8 cellular contexts compared by ENCODE assay signal in the genomic region with DNA sequence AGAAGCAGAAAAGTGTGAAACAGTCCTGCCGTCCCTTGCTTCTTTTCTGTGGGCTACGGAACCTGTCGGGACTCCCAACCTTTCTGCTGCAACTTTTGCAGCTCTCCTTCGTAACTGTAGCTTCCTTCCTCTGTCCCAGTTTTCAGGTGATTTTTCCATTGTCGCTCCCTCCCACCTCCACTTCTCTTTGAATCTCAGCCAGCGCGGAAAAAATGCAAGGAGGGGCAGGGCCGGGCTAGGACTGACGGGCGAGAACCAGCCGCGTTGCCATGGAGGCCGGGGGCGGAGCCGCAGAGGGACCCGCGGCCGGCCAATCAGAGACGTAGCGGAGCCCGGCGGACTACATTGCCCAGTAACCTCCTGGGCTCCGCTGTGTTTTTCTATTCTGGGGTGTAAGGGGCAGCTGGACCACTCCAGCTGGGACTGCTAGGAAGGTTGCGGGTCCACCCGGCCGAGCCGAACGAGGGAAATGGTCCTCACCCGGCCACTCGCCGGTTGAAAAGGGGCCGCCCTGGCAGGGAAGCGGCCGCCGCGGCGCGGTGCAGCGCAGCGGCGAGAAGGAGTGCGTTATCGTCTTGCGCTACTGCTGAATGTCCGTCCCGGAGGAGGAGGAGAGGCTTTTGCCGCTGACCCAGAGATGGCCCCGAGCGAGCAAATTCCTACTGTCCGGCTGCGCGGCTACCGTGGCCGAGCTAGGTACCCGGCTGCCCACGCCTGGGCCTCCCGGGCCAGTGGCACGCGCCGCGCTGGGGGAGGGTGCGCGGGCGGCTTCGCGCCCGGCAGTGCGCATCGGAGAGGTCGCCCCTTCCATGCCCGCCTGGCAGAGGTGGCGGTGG. TPM values are rescaled to one million over a fixed set of nuclear protein-coding genes. Genes with fewer than 3 reads are reported as not detected.
DNase-seq lines count a peak whose midpoint lies in the region; ATAC-seq and TF ChIP-seq lines count a peak whose summit lies in the region.

Gene CYP39A1 (minus strand): TSS at position 216 of the 836 bp plus-strand sequence. CDS start 236 bp downstream, outside the sequence.
Gene SLC25A27 (plus strand): TSS at position 373 of the 836 bp plus-strand sequence. CDS start 218 bp downstream, at position 591.

- in situ Hi-C loops in transverse colon (cut with MboI; ENCODE audit: low pct_ligation_motif_present in 1 of 4, low pct_unique_long_range_greater_than_20kb in 1 of 4, low sequenced_read_pairs in 3 of 4) = no loop called here

- no peaks in the 10 kb centered on the region for H3K9me3 ChIP-seq in transverse colon

- peak; percentile 100 for ATAC-seq in HG02759 (IDR thresholded peaks at IDR 0.05; ENCODE audit: unreplicated experiment)
- peak; percentile 100 for ATAC-seq in left cardiac atrium

- H3K4me3 ChIP-seq in GM08714 (ENCODE audit: low read length) = peak within 1 kb of the TSS; percentile 82
- peak within 1 kb of the TSS; percentile 70 to 94 (median 72) for H3K4me3 ChIP-seq in transverse colon

- peak; percentile 62 for TF ChIP-seq POLR2A in transverse colon (IDR thresholded peaks at IDR 0.05)

- TF ChIP-seq CTCF in transverse colon (IDR thresholded peaks at IDR 0.05) = peak in 1 of 5 experiments; percentile 9

- peak; percentile 82 for DNase-seq in NCI-H1417 treated with DMSO at 0.1 percent for 48 hours (lab: John Stamatoyannopoulos, UW)
- peak; percentile 23 to 73 (median 53) for DNase-seq in T-helper 1 cell
- peak; percentile 68 to 96 (median 86) for DNase-seq in amygdala (lab: John Stamatoyannopoulos, UW)
- peak; percentile 96 for DNase-seq in left cardiac atrium
- peak; percentile 93 for DNase-seq in pons (ENCODE audit: low spot score)
- DNase-seq in transverse colon = peak; percentile 96

- WGBS in transverse colon (ENCODE audit: low coverage in 1 of 2), 2 donors = 1% methylated on average over 16 to 52 of the region's 72 CpGs

- H3K27ac ChIP-seq in transverse colon = peak within 1 kb of the TSS; percentile 80 to 90 (median 84)

- intact Hi-C loops in left cardiac atrium (cut with DNase I) (no loop called here), transverse colon (cut with DNase I; ENCODE audit: low total_unique reads) (no loop called here)

- TF ChIP-seq EP300 in transverse colon (IDR thresholded peaks at IDR 0.05; ENCODE audit: low read depth) = no peak

- peaks cover 0 to 30% (median 15%) of the 10 kb centered on the region in 4 donors for H3K4me1 ChIP-seq in transverse colon

- no peaks in the 10 kb centered on the region for H3K27me3 ChIP-seq in transverse colon

- no peaks in the 10 kb centered on the region for H3K36me3 ChIP-seq in transverse colon

RNA-seq across cellular contexts. Expression of gene CYP39A1, which starts in this region (rescaled TPM):
- total RNA-seq in left cardiac atrium (1 to 10 TPM; 3.7 to 5.4 TPM), transverse colon (10 to 100 TPM in 1 of 4 donors, 1 to 10 TPM in 2, not detected in 1; 1.6 to 10.2 (median 2.3) TPM)

RNA-seq across cellular contexts. Expression of gene SLC25A27, which starts in this region (rescaled TPM):
- 10 to 100 TPM in 1 of 2 donors, 1 to 10 TPM in 1; 7.8 to 16.2 TPM for total RNA-seq in left cardiac atrium
- 10 to 100 TPM in 3 of 4 donors, 1 to 10 TPM in 1; 8.7 to 27.5 (median 19.0) TPM for total RNA-seq in transverse colon

Comparison
In these comparisons a context has a peak if more than half of its experiments do, and no peak if none do; other contexts are left out.
1. Peak in every context shown above with its lines: DNase-seq, ATAC-seq, H3K4me3 ChIP-seq and H3K27ac ChIP-seq.